Comparison of ENCODE assay signal across 1 cellular context in genomic region chr7:106206826-106207541, GRCh38.
TF ChIP-seq lines count a peak whose summit lies in the region.

No MANE protein-coding gene starts in this region.

TF ChIP-seq in GM12878, 131 proteins besides CTCF, POLR2A, EP300 and RAD21 (continued from another document):
- TF ChIP-seq ELK1 (IDR thresholded peaks at IDR 0.05; ENCODE audit: low read depth, low read length) = no peak
- no peak for TF ChIP-seq ZNF592 (IDR thresholded peaks at IDR 0.05)
TF ChIP-seq in GM12878: peak in this region for 0.
